Comparison of ENCODE assay signal across 1 cellular context in the genomic region with DNA sequence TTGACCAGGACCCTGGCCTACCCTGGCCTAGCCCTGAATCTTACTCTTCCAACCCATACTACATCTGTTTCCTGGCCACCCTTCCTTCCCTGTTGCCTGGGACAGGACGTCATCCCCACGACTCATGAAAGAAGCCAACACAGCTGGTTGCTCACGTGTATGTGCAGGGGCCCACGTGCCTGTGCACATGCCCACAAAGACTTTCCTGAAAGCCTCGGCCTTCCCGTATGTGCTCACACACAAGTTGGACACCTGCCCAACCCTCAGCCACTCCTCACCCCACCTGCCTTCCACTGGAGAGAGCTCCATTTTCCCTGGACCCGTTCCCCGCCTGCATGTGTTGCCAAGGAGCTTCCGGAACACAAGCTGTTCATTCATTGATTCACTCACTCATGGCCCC.
TF ChIP-seq lines count a peak whose summit lies in the region.

No MANE protein-coding gene starts in this region.

TF ChIP-seq in HepG2, 621 proteins besides CTCF, POLR2A, EP300 and RAD21:
- TF ChIP-seq ZNF484 (CRISPR knock-in tag; IDR thresholded peaks at IDR 0.05; ENCODE audit: borderline replicate concordance, low read depth) (no peak), ZNF318 (CRISPR knock-in tag; IDR thresholded peaks at IDR 0.05) (no peak), ZNF747 (CRISPR knock-in tag; IDR thresholded peaks at IDR 0.05; ENCODE audit: borderline replicate concordance) (no peak), MTA1 (CRISPR knock-in tag; IDR thresholded peaks at IDR 0.05; ENCODE audit: borderline replicate concordance) (no peak), MNT (IDR thresholded peaks at IDR 0.05) (peak; percentile 95), NFATC3 (CRISPR knock-in tag; IDR thresholded peaks at IDR 0.05) (no peak), TGIF2 (CRISPR knock-in tag; IDR thresholded peaks at IDR 0.05) (no peak), ZNF562 (CRISPR knock-in tag; IDR thresholded peaks at IDR 0.05; ENCODE audit: borderline replicate concordance) (no peak), PPARG (CRISPR knock-in tag; conservative IDR thresholded peaks at IDR 0.05) (no peak), HES4 (CRISPR knock-in tag; IDR thresholded peaks at IDR 0.05; ENCODE audit: borderline replicate concordance) (no peak), PAF1 (CRISPR knock-in tag; IDR thresholded peaks at IDR 0.05) (no peak), MZF1 (CRISPR knock-in tag; IDR thresholded peaks at IDR 0.05; ENCODE audit: borderline replicate concordance) (no peak), BHLHE40 (IDR thresholded peaks at IDR 0.05; ENCODE audit: low read length) (peak; percentile 85), ZNF629 (CRISPR knock-in tag; conservative IDR thresholded peaks at IDR 0.05) (no peak), NR2F2 (IDR thresholded peaks at IDR 0.05; ENCODE audit: borderline replicate concordance, low read depth) (no peak), ZNF543 (CRISPR knock-in tag; IDR thresholded peaks at IDR 0.05) (no peak), CC2D1A (CRISPR knock-in tag; IDR thresholded peaks at IDR 0.05) (no peak), USF2 (IDR thresholded peaks at IDR 0.05; ENCODE audit: low read depth, low read length) (0 out of 2 replicates have a peak, but pooled peaks have one; percentile 13), USF2 (CRISPR knock-in tag; IDR thresholded peaks at IDR 0.05; ENCODE audit: borderline replicate concordance) (no peak), GMEB2 (CRISPR knock-in tag; IDR thresholded peaks at IDR 0.05; ENCODE audit: low read depth) (no peak), PRMT3 (CRISPR knock-in tag; IDR thresholded peaks at IDR 0.05; ENCODE audit: borderline replicate concordance, low read depth) (no peak)
- TF ChIP-seq, protein P1, sequence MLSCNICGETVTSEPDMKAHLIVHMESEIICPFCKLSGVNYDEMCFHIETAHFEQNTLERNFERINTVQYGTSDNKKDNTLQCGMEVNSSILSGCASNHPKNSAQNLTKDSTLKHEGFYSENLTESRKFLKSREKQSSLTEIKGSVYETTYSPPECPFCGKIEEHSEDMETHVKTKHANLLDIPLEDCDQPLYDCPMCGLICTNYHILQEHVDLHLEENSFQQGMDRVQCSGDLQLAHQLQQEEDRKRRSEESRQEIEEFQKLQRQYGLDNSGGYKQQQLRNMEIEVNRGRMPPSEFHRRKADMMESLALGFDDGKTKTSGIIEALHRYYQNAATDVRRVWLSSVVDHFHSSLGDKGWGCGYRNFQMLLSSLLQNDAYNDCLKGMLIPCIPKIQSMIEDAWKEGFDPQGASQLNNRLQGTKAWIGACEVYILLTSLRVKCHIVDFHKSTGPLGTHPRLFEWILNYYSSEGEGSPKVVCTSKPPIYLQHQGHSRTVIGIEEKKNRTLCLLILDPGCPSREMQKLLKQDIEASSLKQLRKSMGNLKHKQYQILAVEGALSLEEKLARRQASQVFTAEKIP (CRISPR knock-in tag; IDR thresholded peaks at IDR 0.05; ENCODE audit: borderline replicate concordance): no peak
